ENCODE assay signal across 8 cellular contexts in the genomic region with DNA sequence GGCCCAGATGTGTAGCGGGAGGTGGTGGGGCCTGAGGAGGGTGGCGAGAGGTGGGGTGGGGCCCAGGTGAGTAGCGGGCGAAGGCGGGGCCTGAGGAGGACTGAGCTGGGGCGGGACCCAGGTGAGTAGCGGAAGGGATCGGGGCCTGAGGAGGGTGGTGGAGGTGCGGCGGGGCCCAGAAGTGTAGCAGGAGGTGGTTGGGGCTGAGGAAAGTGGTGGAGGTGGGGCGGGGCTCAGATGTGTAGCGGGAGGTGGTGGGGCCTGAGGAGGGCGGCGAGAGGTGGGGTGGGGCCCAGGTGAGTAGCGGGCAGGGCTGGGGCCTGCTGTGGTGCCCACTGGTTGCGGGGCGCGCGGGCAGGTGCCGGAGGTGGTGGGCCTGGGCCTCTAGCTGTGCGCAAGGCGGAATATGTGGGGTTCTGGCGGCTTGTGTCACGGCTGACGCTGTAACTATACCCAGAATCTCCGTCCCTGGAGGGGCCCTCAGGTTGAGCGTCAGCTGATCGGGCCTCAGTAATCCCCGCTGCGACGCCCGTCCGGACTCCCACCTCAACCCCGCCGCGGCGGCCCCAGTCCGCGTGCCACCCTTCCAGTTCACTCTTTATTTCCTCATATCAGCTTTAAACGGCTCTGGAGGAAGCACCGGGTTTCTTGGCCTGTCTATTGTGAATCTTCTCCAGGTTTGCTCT. TPM values are rescaled to one million over a fixed set of nuclear protein-coding genes. Genes with fewer than 3 reads are reported as not detected.
DNase-seq lines count a peak whose midpoint lies in the region; ATAC-seq and TF ChIP-seq lines count a peak whose summit lies in the region.

No MANE protein-coding gene starts in this region.

- H3K36me3 ChIP-seq in SJSA1, result peaks cover 22% of the 10 kb centered on the region

- no peaks in the 10 kb centered on the region for H3K27me3 Mint-ChIP-seq in naive B cell

- no peak for TF ChIP-seq CTCF in epithelial cell of esophagus (IDR thresholded peaks at IDR 0.05; ENCODE audit: insufficient read depth, low read depth, low read length, missing control alignments)

- H3K9me3 ChIP-seq in SJSA1 (replicated peaks), result no peaks in the 10 kb centered on the region

- H3K4me3 ChIP-seq in SJSA1 (peak overlapping the region; percentile 58), epithelial cell of esophagus (ENCODE audit: low read length) (peak overlapping the region; percentile 69)

- H3K27ac ChIP-seq in SJSA1, result no peak overlapping the region

- H3K4me1 Mint-ChIP-seq in naive B cell, result peaks cover 20 to 43% (median 24%) of the 10 kb centered on the region in 3 donors

- H3K27ac Mint-ChIP-seq in naive B cell, result peak overlapping the region; percentile 96 to 99 (median 98)

- H3K36me3 Mint-ChIP-seq in naive B cell, result peaks cover 0 to 2% of the 10 kb centered on the region in 2 donors

- no peaks in the 10 kb centered on the region for H3K27me3 ChIP-seq in SJSA1 (replicated peaks)

- peak; percentile 22 for DNase-seq in activated CD4-positive, alpha-beta T cell treated with anti-CD3 and anti-CD28 coated beads for 48 hours
- DNase-seq in activated CD4-positive, alpha-beta T cell treated with anti-CD3 and anti-CD28 coated beads, Interleukin-2, amount 50 U/mL, for 4 hours, result no peak
- DNase-seq in SJSA1 (ENCODE audit: low read depth in 1 of 2, low spot score in 2 of 2) (peak in 1 of 2 experiments; percentile 20), epithelial cell of esophagus (ENCODE audit: low read depth) (peak; percentile 25), naive B cell (no peak)
- no peak for DNase-seq in activated effector memory CD4-positive, alpha-beta T cell treated with anti-CD3 and anti-CD28 coated beads, Interleukin-2, amount 50 U/mL, for 16 hours

- H3K4me1 ChIP-seq in SJSA1 (replicated peaks), result peaks cover 11% of the 10 kb centered on the region; the same call in 1 of the 2 replicates

- no peaks in the 10 kb centered on the region for H3K9me3 Mint-ChIP-seq in naive B cell

- ATAC-seq in HG02973 (IDR thresholded peaks at IDR 0.05; ENCODE audit: unreplicated experiment) (peak; percentile 23), naive B cell (ENCODE audit: low read depth in 2 of 2) (peak; percentile 22 to 26), HG03565 (IDR thresholded peaks at IDR 0.05; ENCODE audit: unreplicated experiment) (no peak)

- peak overlapping the region; percentile 96 to 99 (median 98) for H3K4me3 Mint-ChIP-seq in naive B cell

RNA-seq across cellular contexts. Expression of a gene that starts 0.9 kb away (rescaled TPM):
- 274 and 353 TPM in 2 replicates for total RNA-seq in SJSA1 (2014; rRNA removed; shearing (Covaris generic))
- 100 to 1,000 TPM; 148 to 229 (median 185) TPM for polyA plus RNA-seq in naive B cell (ENCODE audit: low read depth in 6 of 6)

RNA-seq across cellular contexts. Expression of a gene that starts 7.6 kb away (rescaled TPM):
- total RNA-seq in SJSA1 (2014; rRNA removed; shearing (Covaris generic)), result 8.1 and 19.6 TPM in 2 replicates
- polyA plus RNA-seq in naive B cell (ENCODE audit: low read depth in 6 of 6), result 1 to 10 TPM in 4 of 6 donors, under 1 TPM in 1, not detected in 1; 0.65 to 2.7 (median 1.2) TPM

RNA-seq across cellular contexts. Expression of a gene that starts 27.5 kb away (rescaled TPM):
- 15.1 and 18.2 TPM in 2 replicates for total RNA-seq in SJSA1 (2014; rRNA removed; shearing (Covaris generic))
- polyA plus RNA-seq in naive B cell (ENCODE audit: low read depth in 6 of 6), result 1 to 10 TPM in 5 of 6 donors, not detected in 1; 1.4 to 2.4 (median 1.4) TPM

RNA-seq across cellular contexts. Expression of a gene that starts 29.8 kb away (rescaled TPM):
- total RNA-seq in SJSA1 (2014; rRNA removed; shearing (Covaris generic)), result 18.0 and 18.5 TPM in 2 replicates
- 1 to 10 TPM in 5 of 6 donors, not detected in 1; 4.1 to 9.8 (median 5.2) TPM for polyA plus RNA-seq in naive B cell (ENCODE audit: low read depth in 6 of 6)

RNA-seq across cellular contexts. Expression of a gene that starts 46.1 kb away (rescaled TPM):
- total RNA-seq in SJSA1 (2014; rRNA removed; shearing (Covaris generic)), result 0.29 and 0.69 TPM in 2 replicates
- polyA plus RNA-seq in naive B cell (ENCODE audit: low read depth in 6 of 6), result not detected

Comparison
In these comparisons a context has a peak if more than half of its experiments do, and no peak if none do; other contexts are left out.
1. DNase-seq: peak in activated CD4-positive, alpha-beta T cell treated with anti-CD3 and anti-CD28 coated beads for 48 hours (single experiment) and epithelial cell of esophagus (single experiment); none in activated CD4-positive, alpha-beta T cell treated with anti-CD3 and anti-CD28 coated beads, Interleukin-2, amount 50 U/mL, for 4 hours (0 of 2), naive B cell (single experiment) and activated effector memory CD4-positive, alpha-beta T cell treated with anti-CD3 and anti-CD28 coated beads, Interleukin-2, amount 50 U/mL, for 16 hours (single experiment).